8 cellular contexts compared by ENCODE assay signal in the genomic region with DNA sequence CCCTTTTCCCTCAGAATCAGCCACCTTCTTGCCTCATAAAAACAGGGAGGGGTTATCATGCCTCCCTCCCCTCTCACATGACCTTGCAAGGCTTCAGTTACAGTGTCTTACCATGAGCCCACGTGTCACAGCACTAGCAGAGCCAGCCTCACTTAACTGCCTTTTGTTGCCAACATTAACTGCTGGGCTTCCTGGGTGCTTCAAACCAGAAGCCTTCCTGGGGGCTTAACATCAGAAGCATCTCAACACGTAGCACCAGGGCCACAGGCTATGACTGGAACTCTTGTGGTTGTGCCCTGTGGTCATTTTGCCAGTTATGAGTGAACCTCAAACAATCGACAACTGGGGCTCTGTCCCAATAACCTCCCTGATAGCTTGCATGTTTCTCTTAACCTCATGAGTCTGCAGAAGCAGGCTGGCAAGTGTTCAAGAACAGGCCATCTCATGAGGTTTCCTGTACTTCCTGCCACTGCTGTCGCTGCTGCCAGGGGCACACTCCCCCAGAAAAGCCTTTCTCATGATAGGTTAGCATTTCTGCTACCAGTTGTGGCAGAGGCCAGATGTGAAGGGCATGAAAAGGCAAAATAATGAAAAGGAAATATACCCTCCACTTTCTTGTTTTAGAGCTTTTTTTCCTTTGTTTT.
DNase-seq lines count a peak whose midpoint lies in the region; ATAC-seq lines count a peak whose summit lies in the region.

No MANE protein-coding gene starts in this region.

- H3K9me3 Mint-ChIP-seq in stimulated activated effector memory CD8-positive, alpha-beta T cell treated with anti-CD3 and anti-CD28 coated beads, Interleukin-12 subunit alpha, Interleukin-12 subunit beta, amount 100 ng/mL, for 72 hours, result peaks cover 4% of the 10 kb centered on the region

- no peak overlapping the region for H3K9ac ChIP-seq in SK-N-MC (ENCODE audit: insufficient read length)

- H3K4me3 Mint-ChIP-seq in stimulated activated effector memory CD8-positive, alpha-beta T cell treated with anti-CD3 and anti-CD28 coated beads, Interleukin-12 subunit alpha, Interleukin-12 subunit beta, amount 100 ng/mL, for 72 hours, result peak overlapping the region; percentile 66

- peak overlapping the region; percentile 44 for H3K4me3 ChIP-seq in SK-N-MC

- peak overlapping the region; percentile 73; the same call in 1 of the 2 replicates for H3K27ac ChIP-seq in SK-N-MC

- H3K36me3 ChIP-seq in SK-N-MC (ENCODE audit: insufficient read depth, low read length), result no peaks in the 10 kb centered on the region

- DNase-seq in SK-N-MC (ENCODE audit: low read depth, low spot score) (peak; percentile 48), left lobe of liver (ENCODE audit: low spot score) (peak; percentile 59), retina (no peak), COLO668 (lab: John Stamatoyannopoulos, UW; ENCODE audit: unreplicated experiment) (no peak)
- peak; percentile 19 for DNase-seq in activated naive CD4-positive, alpha-beta T cell treated with anti-CD3 and anti-CD28 coated beads, Interleukin-2, amount 50 U/mL, for 16 hours
- peak; percentile 36 to 84 for DNase-seq in stimulated activated effector memory CD8-positive, alpha-beta T cell treated with anti-CD3 and anti-CD28 coated beads, Interleukin-12 subunit alpha, Interleukin-12 subunit beta, amount 100 ng/mL, for 72 hours (ENCODE audit: low spot score in 2 of 2)

- H3K27ac Mint-ChIP-seq in stimulated activated effector memory CD8-positive, alpha-beta T cell treated with anti-CD3 and anti-CD28 coated beads, Interleukin-12 subunit alpha, Interleukin-12 subunit beta, amount 100 ng/mL, for 72 hours, result peak overlapping the region; percentile 96

- peaks cover 47% of the 10 kb centered on the region for H3K4me1 Mint-ChIP-seq in stimulated activated effector memory CD8-positive, alpha-beta T cell treated with anti-CD3 and anti-CD28 coated beads, Interleukin-12 subunit alpha, Interleukin-12 subunit beta, amount 100 ng/mL, for 72 hours

- no peaks in the 10 kb centered on the region for H3K36me3 Mint-ChIP-seq in stimulated activated effector memory CD8-positive, alpha-beta T cell treated with anti-CD3 and anti-CD28 coated beads, Interleukin-12 subunit alpha, Interleukin-12 subunit beta, amount 100 ng/mL, for 72 hours

- no peaks in the 10 kb centered on the region for H3K9me3 ChIP-seq in SK-N-MC (ENCODE audit: low read depth, low read length)

- ATAC-seq in GM18498 (IDR thresholded peaks at IDR 0.05; ENCODE audit: unreplicated experiment) (peak; percentile 74), HG03097 (IDR thresholded peaks at IDR 0.05; ENCODE audit: low FRiP score, unreplicated experiment) (peak; percentile 76), left lobe of liver (peak; percentile 71)
- peak; percentile 98 for ATAC-seq in stimulated activated effector memory CD8-positive, alpha-beta T cell treated with anti-CD3 and anti-CD28 coated beads, Interleukin-12 subunit alpha, Interleukin-12 subunit beta, amount 100 ng/mL, for 72 hours

Comparison
In these comparisons a context has a peak if more than half of its experiments do, and no peak if none do; other contexts are left out.
1. DNase-seq: peak in SK-N-MC (single experiment), activated naive CD4-positive, alpha-beta T cell treated with anti-CD3 and anti-CD28 coated beads, Interleukin-2, amount 50 U/mL, for 16 hours (single experiment), left lobe of liver (single experiment) and stimulated activated effector memory CD8-positive, alpha-beta T cell treated with anti-CD3 and anti-CD28 coated beads, Interleukin-12 subunit alpha, Interleukin-12 subunit beta, amount 100 ng/mL, for 72 hours (2 of 2); none in retina (single experiment) and COLO668 (single experiment).
2. Peak in every context shown above with its lines, with median percentiles within 50 percentile points of each other: ATAC-seq.